8 cellular contexts compared by ENCODE assay signal in genomic region chr3:15309662-15310335, GRCh38. TPM values are rescaled to one million over a fixed set of nuclear protein-coding genes. Genes with fewer than 3 reads are reported as not detected.
A peak's percentile ranks its signal among the peaks of the same experiment; 100 is the strongest.
DNase-seq lines count a peak whose midpoint lies in the region; ATAC-seq lines count a peak whose summit lies in the region.
"Had no signal": no experiment of that assay in that cellular context is flagged by ENCODE, and none has a peak within 500 bp of the region (broad histone marks: within the 10 kb centered on the region; RNA-seq: fewer than 3 reads in every experiment).

No MANE protein-coding gene starts in this region.

- ATAC-seq in stimulated activated memory B cell treated with anti-CD40 and anti-IgM and Interleukin-4, amounts not matched to agents 10 μg/mL and 1 μg/mL and 100 μg/mL, for 72 hours, result no peak

- H3K4me1 Mint-ChIP-seq in activated T-helper 1 cell treated with anti-CD3 and anti-CD28 coated beads, Interleukin-12 subunit alpha, Interleukin-12 subunit beta, Interleukin-2, Interleukin-4 antibody, amounts not matched to agents 30 ng/mL and 10 ng/mL and 1 ng/mL, durations not matched to agents 14 hours and 24 hours and 36 hours (ENCODE audit: low read depth), result peaks cover 66% of the 10 kb centered on the region
- H3K4me1 Mint-ChIP-seq in stimulated activated memory B cell treated with anti-CD40 and anti-IgM and Interleukin-4, amounts not matched to agents 10 μg/mL and 1 μg/mL and 100 μg/mL, for 72 hours, result peaks cover 68% of the 10 kb centered on the region

- no peaks in the 10 kb centered on the region for H3K9me3 Mint-ChIP-seq in activated T-helper 1 cell treated with anti-CD3 and anti-CD28 coated beads, Interleukin-12 subunit alpha, Interleukin-12 subunit beta, Interleukin-2, Interleukin-4 antibody, amounts not matched to agents 30 ng/mL and 10 ng/mL and 1 ng/mL, durations not matched to agents 14 hours and 24 hours and 36 hours
- H3K9me3 Mint-ChIP-seq in stimulated activated memory B cell treated with anti-CD40 and anti-IgM and Interleukin-4, amounts not matched to agents 10 μg/mL and 1 μg/mL and 100 μg/mL, for 72 hours, result no peaks in the 10 kb centered on the region

- peak overlapping the region; percentile 94 for H3K27ac Mint-ChIP-seq in activated T-helper 1 cell treated with anti-CD3 and anti-CD28 coated beads, Interleukin-12 subunit alpha, Interleukin-12 subunit beta, Interleukin-2, Interleukin-4 antibody, amounts not matched to agents 30 ng/mL and 10 ng/mL and 1 ng/mL, durations not matched to agents 14 hours and 24 hours and 36 hours
- peak overlapping the region; percentile 85 for H3K27ac Mint-ChIP-seq in stimulated activated memory B cell treated with anti-CD40 and anti-IgM and Interleukin-4, amounts not matched to agents 10 μg/mL and 1 μg/mL and 100 μg/mL, for 72 hours

- peak overlapping the region; percentile 66 for H3K4me3 Mint-ChIP-seq in activated T-helper 1 cell treated with anti-CD3 and anti-CD28 coated beads, Interleukin-12 subunit alpha, Interleukin-12 subunit beta, Interleukin-2, Interleukin-4 antibody, amounts not matched to agents 30 ng/mL and 10 ng/mL and 1 ng/mL, durations not matched to agents 14 hours and 24 hours and 36 hours
- no peak overlapping the region for H3K4me3 Mint-ChIP-seq in stimulated activated memory B cell treated with anti-CD40 and anti-IgM and Interleukin-4, amounts not matched to agents 10 μg/mL and 1 μg/mL and 100 μg/mL, for 72 hours

- intact Hi-C loops in activated T-helper 1 cell treated with anti-CD3 and anti-CD28 coated beads, Interleukin-12 subunit alpha, Interleukin-12 subunit beta, Interleukin-2, Interleukin-4 antibody, amounts not matched to agents 30 ng/mL and 10 ng/mL and 1 ng/mL, durations not matched to agents 14 hours and 24 hours and 36 hours (cut with micrococcal nuclease), result loop anchor here (1.0 to 2.0 kb wide), 13 partner anchors 11 to 487 kb away; partner anchors contain the start of genes ANKRD28, BTD, CAPN7 and HACL1

- peaks cover 15% of the 10 kb centered on the region for H3K36me3 Mint-ChIP-seq in activated T-helper 1 cell treated with anti-CD3 and anti-CD28 coated beads, Interleukin-12 subunit alpha, Interleukin-12 subunit beta, Interleukin-2, Interleukin-4 antibody, amounts not matched to agents 30 ng/mL and 10 ng/mL and 1 ng/mL, durations not matched to agents 14 hours and 24 hours and 36 hours (ENCODE audit: low read depth)
- peaks cover 13% of the 10 kb centered on the region for H3K36me3 Mint-ChIP-seq in stimulated activated memory B cell treated with anti-CD40 and anti-IgM and Interleukin-4, amounts not matched to agents 10 μg/mL and 1 μg/mL and 100 μg/mL, for 72 hours

- H3K27me3 Mint-ChIP-seq in activated T-helper 1 cell treated with anti-CD3 and anti-CD28 coated beads, Interleukin-12 subunit alpha, Interleukin-12 subunit beta, Interleukin-2, Interleukin-4 antibody, amounts not matched to agents 30 ng/mL and 10 ng/mL and 1 ng/mL, durations not matched to agents 14 hours and 24 hours and 36 hours (ENCODE audit: insufficient read depth), result no peaks in the 10 kb centered on the region
- no peaks in the 10 kb centered on the region for H3K27me3 Mint-ChIP-seq in stimulated activated memory B cell treated with anti-CD40 and anti-IgM and Interleukin-4, amounts not matched to agents 10 μg/mL and 1 μg/mL and 100 μg/mL, for 72 hours

- peak; percentile 64 for DNase-seq in M059J (ENCODE audit: low read depth)
- no peak for DNase-seq in activated T-helper 1 cell treated with anti-CD3 and anti-CD28 coated beads, Interleukin-12 subunit alpha, Interleukin-12 subunit beta, Interleukin-2, Interleukin-4 antibody, amounts not matched to agents 30 ng/mL and 10 ng/mL and 1 ng/mL, durations not matched to agents 14 hours and 24 hours and 36 hours (ENCODE audit: low spot score)
- peak; percentile 75 for DNase-seq in inferior parietal cortex (ENCODE audit: extremely low spot score)
- no peak for DNase-seq in NCI-H1105 (lab: John Stamatoyannopoulos, UW)
- DNase-seq in SKM-1 treated with dmso at 0.1 percent for 144 hours (lab: John Stamatoyannopoulos, UW; ENCODE audit: unreplicated experiment), result no peak
- no peak for DNase-seq in AG08395 (ENCODE audit: low spot score)
- DNase-seq: SW 1271 had no signal

RNA-seq across cellular contexts. Expression of gene SH3BP5, which starts 22.6 kb away (rescaled TPM):
- total RNA-seq in M059J (2014; rRNA removed; shearing (Covaris generic)), result 9.2 and 9.9 TPM in 2 replicates
- 28.0 and 30.3 TPM in 2 replicates for total RNA-seq in activated T-helper 1 cell treated with anti-CD3 and anti-CD28 coated beads, Interleukin-12 subunit alpha, Interleukin-12 subunit beta, Interleukin-2, Interleukin-4 antibody, amounts not matched to agents 30 ng/mL and 10 ng/mL and 1 ng/mL, durations not matched to agents 14 hours and 24 hours and 36 hours

Comparison
In these comparisons a context has a peak if more than half of its experiments do, and no peak if none do; other contexts are left out.
1. DNase-seq: peak in M059J (single experiment) and inferior parietal cortex (single experiment); none in activated T-helper 1 cell treated with anti-CD3 and anti-CD28 coated beads, Interleukin-12 subunit alpha, Interleukin-12 subunit beta, Interleukin-2, Interleukin-4 antibody, amounts not matched to agents 30 ng/mL and 10 ng/mL and 1 ng/mL, durations not matched to agents 14 hours and 24 hours and 36 hours (single experiment), NCI-H1105 (single experiment), SKM-1 treated with dmso at 0.1 percent for 144 hours (single experiment) and AG08395 (single experiment).